28 cellular contexts compared by ENCODE assay signal in genomic region chr2:16226381-16226780, GRCh38.
"Had no signal": no experiment of that assay in that cellular context is flagged by ENCODE, and none has a peak within 500 bp of the region (broad histone marks: within the 10 kb centered on the region; RNA-seq: fewer than 3 reads in every experiment).

No MANE protein-coding gene starts in this region.

- DNase-seq: activated B cell treated with CpG ODN at 0.5 μM for 24 hours; activated CD4-positive, alpha-beta T cell treated with anti-CD3 and anti-CD28 coated beads for 48 hours; activated CD4-positive, alpha-beta T cell treated with anti-CD3 and anti-CD28 coated beads, Interleukin-2, amount 50 U/mL, for 1 hour; activated CD4-positive, alpha-beta T cell treated with anti-CD3 and anti-CD28 coated beads, Interleukin-2, amount 50 U/mL, for 48 hours; activated CD8-positive, alpha-beta memory T cell treated with anti-CD3 and anti-CD28 coated beads for 24 hours; activated CD8-positive, alpha-beta T cell treated with anti-CD3 and anti-CD28 coated beads for 36 hours; activated effector memory CD4-positive, alpha-beta T cell treated with Interleukin-2 at 50 U/mL for 16 hours; activated gamma-delta T cell treated with Interleukin-2 at 50 U/mL for 16 hours; activated naive CD4-positive, alpha-beta T cell treated with anti-CD3 and anti-CD28 coated beads, Interleukin-2, amount 50 U/mL, for 16 hours; activated naive CD4-positive, alpha-beta T cell treated with Interleukin-2 at 50 U/mL for 16 hours; activated T-cell treated with anti-CD3 and anti-CD28 coated beads, Interleukin-2, amount 50 U/mL, for 4 hours; amniotic stem cell; cortex of kidney; dermis blood vessel endothelial cell; effector CD4-positive, alpha-beta T cell; effector memory CD8-positive, alpha-beta T cell; erythroblast; foreskin melanocyte; T-helper 1 cell; T-helper 17 cell; T1000; WERI-Rb-1 had no signal

- H3K4me3 ChIP-seq: esophagus muscularis mucosa, gastroesophageal sphincter had no signal

- H3K27me3 Mint-ChIP-seq: activated CD8-positive, alpha-beta T cell treated with anti-CD3 and anti-CD28 coated beads for 36 hours; effector memory CD8-positive, alpha-beta T cell; T-helper 17 cell had no signal

- H3K9me3 ChIP-seq: esophagus muscularis mucosa, gastroesophageal sphincter had no signal

- H3K9me3 Mint-ChIP-seq: activated B cell treated with CpG ODN at 0.5 μM for 24 hours; activated CD8-positive, alpha-beta T cell treated with anti-CD3 and anti-CD28 coated beads for 36 hours; T-helper 2 cell treated with Interferon-gamma antibody and Interleukin-4, amounts not matched to agents 5 μg/mL and 100 μg/mL, for 36 hours had no signal

- H3K36me3 Mint-ChIP-seq: activated naive CD8-positive, alpha-beta T cell had no signal

- H3K36me3 ChIP-seq: esophagus muscularis mucosa, gastroesophageal sphincter, WERI-Rb-1 had no signal

- H3K27ac ChIP-seq: esophagus muscularis mucosa, gastroesophageal sphincter, WERI-Rb-1 had no signal

- H3K4me1 Mint-ChIP-seq: activated B cell treated with CpG ODN at 0.5 μM for 24 hours, T-helper 17 cell had no signal

- H3K27me3 ChIP-seq: esophagus muscularis mucosa had no signal

- H3K4me3 Mint-ChIP-seq: activated B cell treated with CpG ODN at 0.5 μM for 24 hours; activated CD8-positive, alpha-beta T cell treated with anti-CD3 and anti-CD28 coated beads for 36 hours; activated naive CD8-positive, alpha-beta T cell; activated T-cell treated with anti-CD3 and anti-CD28 coated beads, Interleukin-2, amount 50 U/mL, for 4 hours; activated T-helper 17 cell treated with anti-CD3 and anti-CD28 coated beads, Interleukin-2, amount 50 U/mL, for 72 hours; effector memory CD8-positive, alpha-beta T cell; T-helper 17 cell; T-helper 2 cell treated with Interferon-gamma antibody and Interleukin-4, amounts not matched to agents 5 μg/mL and 100 μg/mL, for 36 hours had no signal

- H3K27ac Mint-ChIP-seq: activated B cell treated with CpG ODN at 0.5 μM for 24 hours; activated CD8-positive, alpha-beta T cell treated with anti-CD3 and anti-CD28 coated beads for 36 hours; activated naive CD8-positive, alpha-beta T cell; activated T-helper 17 cell treated with anti-CD3 and anti-CD28 coated beads, Interleukin-2, amount 50 U/mL, for 72 hours; effector memory CD8-positive, alpha-beta T cell; T-helper 17 cell; T-helper 2 cell treated with Interferon-gamma antibody and Interleukin-4, amounts not matched to agents 5 μg/mL and 100 μg/mL, for 36 hours had no signal

- ATAC-seq: activated CD4-positive, CD25-positive, alpha-beta regulatory T cell treated with anti-CD3 and anti-CD28 coated beads, Interleukin-2, amount 50 U/mL, for 24 hours; activated CD8-positive, alpha-beta T cell treated with anti-CD3 and anti-CD28 coated beads for 36 hours; activated T-cell treated with anti-CD3 and anti-CD28 coated beads, Interleukin-2, amount 50 U/mL, for 4 hours; activated T-helper 17 cell treated with anti-CD3 and anti-CD28 coated beads, Interleukin-2, amount 50 U/mL, for 72 hours; effector memory CD8-positive, alpha-beta T cell; gastroesophageal sphincter; T-helper 17 cell had no signal
